In the genomic region with DNA sequence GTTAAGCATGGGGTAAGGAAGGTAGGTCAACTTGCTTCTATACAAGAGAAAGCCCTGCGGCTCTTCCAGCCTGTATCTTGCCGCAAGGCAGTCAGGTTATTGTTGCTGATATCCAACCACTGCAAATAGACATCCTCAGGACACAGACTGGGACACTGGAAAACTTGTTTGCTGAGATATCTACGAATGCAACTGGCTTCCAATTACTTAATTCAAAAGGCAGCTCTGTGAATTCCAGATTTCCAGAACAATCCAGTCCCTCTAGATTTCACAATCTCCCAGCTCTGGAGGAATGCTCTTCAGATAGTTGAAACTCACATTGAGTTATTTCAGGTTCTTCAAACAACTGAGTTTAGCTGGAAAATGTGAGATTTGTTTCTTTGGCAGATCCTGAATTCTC, we compare ENCODE assay signal across 28 cellular contexts. TPM values are rescaled to one million over a fixed set of nuclear protein-coding genes. Genes with fewer than 3 reads are reported as not detected.
DNase-seq lines count a peak whose midpoint lies in the region; ATAC-seq, FAIRE-seq and TF ChIP-seq lines count a peak whose summit lies in the region.
"Had no signal": no experiment of that assay in that cellular context is flagged by ENCODE, and none has a peak within 500 bp of the region (broad histone marks: within the 10 kb centered on the region; RNA-seq: fewer than 3 reads in every experiment).

No MANE protein-coding gene starts in this region.

- no peak overlapping the region for H3K4me2 ChIP-seq in HepG2 (ENCODE audit: low read depth, low read length)
- H3K4me2 ChIP-seq: BLaER1 had no signal

- intact Hi-C loops in HepG2 (cut with micrococcal nuclease; ENCODE audit: unreplicated experiment) (no loop called here), right lobe of liver (cut with DNase I) (no loop called here), lower lobe of right lung (cut with DNase I) (no loop called here)

- BruUV-seq in HepG2 (replicated peaks; lab: Mats Ljungman, UMichigan): no TSS peak

- no peak overlapping the region for H3K9ac ChIP-seq in HepG2 (ENCODE audit: insufficient read depth, low read depth, low read length)
- H3K9ac ChIP-seq: BLaER1 had no signal

- H3K79me2 ChIP-seq in HepG2 (ENCODE audit: insufficient read depth, low read length): no peaks in the 10 kb centered on the region

- TF ChIP-seq RAD21 in HepG2 (CRISPR knock-in tag; IDR thresholded peaks at IDR 0.05): no peak

- in situ Hi-C loops in HepG2 (cut with HindIII; ENCODE audit: extremely low pct_ligation_motif_present, low pct_unique_long_range_greater_than_20kb): no loop called here

- no peak overlapping the region for H3K27ac ChIP-seq in HepG2 (ENCODE audit: extremely low read length, insufficient read depth, low read length)
- H3K27ac ChIP-seq in right lobe of liver: no peak overlapping the region
- no peak overlapping the region for H3K27ac ChIP-seq in lower lobe of right lung
- H3K27ac ChIP-seq: BLaER1, neutrophil, SJCRH30, skin epidermis, upper lobe of left lung had no signal

- DNase-seq in HepG2 (ENCODE audit: low spot score): peak; percentile 8
- no peak for DNase-seq in right lobe of liver
- DNase-seq in choroid plexus epithelial cell (ENCODE audit: low read depth): peak; percentile 13
- DNase-seq in lower lobe of right lung: no peak
- DNase-seq in DMS153 (lab: John Stamatoyannopoulos, UW): no peak
- no peak for DNase-seq in dermis blood vessel endothelial cell
- no peak for DNase-seq in HUDEP-2 (lab: John Stamatoyannopoulos, UW; ENCODE audit: unreplicated experiment in 76 of 76)
- DNase-seq: activated CD4-positive, alpha-beta memory T cell treated with anti-CD3 and anti-CD28 coated beads, Interleukin-2, amount 10 ng/mL, durations not matched to agents 7 days and 5 days; COR-L47; effector CD8-positive, alpha-beta T cell; erythroblast; mammary epithelial cell; NCI-H2171; NCI-H524 treated with DMSO at 0.1 percent for 48 hours; SJCRH30; upper lobe of left lung had no signal

- H3K36me3 ChIP-seq in HepG2 (replicated peaks in 1 of 2; ENCODE audit: control insufficient read depth in 1 of 2, insufficient read depth in 2 of 2, low read length in 2 of 2): no peaks in the 10 kb centered on the region
- no peaks in the 10 kb centered on the region for H3K36me3 ChIP-seq in right lobe of liver
- H3K36me3 ChIP-seq in lower lobe of right lung: no peaks in the 10 kb centered on the region
- H3K36me3 ChIP-seq: BLaER1, neutrophil, SJCRH30, upper lobe of left lung had no signal

- no peak for TF ChIP-seq POLR2A in HepG2 (IDR thresholded peaks at IDR 0.05; ENCODE audit: insufficient read depth in 1 of 2, low read depth in 2 of 2, low read length in 2 of 2)
- TF ChIP-seq POLR2A in right lobe of liver (IDR thresholded peaks at IDR 0.05): no peak

- TF ChIP-seq EP300 in HepG2 (IDR thresholded peaks at IDR 0.05; ENCODE audit: low read depth in 2 of 2, low read length in 2 of 2) (no peak), HepG2 (CRISPR knock-in tag; IDR thresholded peaks at IDR 0.05; ENCODE audit: borderline replicate concordance) (no peak)

- no peaks in the 10 kb centered on the region for H4K20me1 ChIP-seq in HepG2 (ENCODE audit: insufficient read depth, low read length)
- H4K20me1 ChIP-seq: BLaER1 had no signal

- no peak for FAIRE-seq in HepG2 (lab: Jason Lieb, UNC)
- FAIRE-seq: A204.1, GM19239, keratinocyte had no signal

- CTCF ChIA-PET in HepG2 (lab: Yijun Ruan, JAX; ENCODE audit: low intra/inter-chr PET ratio, low total read pairs): no interaction called here

- 0 out of 2 replicates have a peak, but pooled peaks cover 9% of the 10 kb centered on the region for H3K4me1 ChIP-seq in HepG2 (ENCODE audit: insufficient read depth, low read length)
- no peaks in the 10 kb centered on the region for H3K4me1 ChIP-seq in right lobe of liver
- H3K4me1 ChIP-seq in lower lobe of right lung: no peaks in the 10 kb centered on the region
- H3K4me1 ChIP-seq: BLaER1, SJCRH30 had no signal

- 28% methylated on average over 3 of the region's 3 CpGs for WGBS in HepG2 (ENCODE audit: low lambda C conversion rate)
- 54% methylated on average over 2 of the region's 3 CpGs for WGBS in right lobe of liver (ENCODE audit: insufficient coverage, low coverage, low lambda C conversion rate, missing lambda C conversion rate)

- H3K27me3 ChIP-seq in HepG2 (ENCODE audit: control insufficient read depth in 1 of 2, insufficient read depth in 2 of 2, low read length in 2 of 2): peaks cover 0 to 11% of the 10 kb centered on the region in 2 experiments; a peak in 2 of 5 replicates
- H3K27me3 ChIP-seq in right lobe of liver: no peaks in the 10 kb centered on the region
- no peaks in the 10 kb centered on the region for H3K27me3 ChIP-seq in lower lobe of right lung (ENCODE audit: low read depth)
- H3K27me3 ChIP-seq: BLaER1, SJCRH30, upper lobe of left lung had no signal

- TF ChIP-seq CTCF in HepG2 (CRISPR knock-in tag; IDR thresholded peaks at IDR 0.05) (no peak), right lobe of liver (IDR thresholded peaks at IDR 0.05) (no peak), choroid plexus epithelial cell (conservative IDR thresholded peaks at IDR 0.05; ENCODE audit: low read depth, low read length) (no peak), lower lobe of right lung (IDR thresholded peaks at IDR 0.05) (no peak)

- H3K4me3 ChIP-seq in HepG2 (replicated peaks in 1 of 3; ENCODE audit: insufficient read depth in 1 of 3, low read depth in 2 of 3, low read length in 3 of 3) (no peak overlapping the region), right lobe of liver (no peak overlapping the region), choroid plexus epithelial cell (ENCODE audit: low read depth, low read length) (no peak overlapping the region), lower lobe of right lung (no peak overlapping the region)
- H3K4me3 ChIP-seq: BLaER1, SJCRH30, skin epidermis, upper lobe of left lung had no signal

- no peak overlapping the region for H2AFZ ChIP-seq in HepG2 (ENCODE audit: low read length)

- H3K9me3 ChIP-seq in HepG2 (ENCODE audit: low read length) (no peaks in the 10 kb centered on the region), right lobe of liver (no peaks in the 10 kb centered on the region), lower lobe of right lung (no peaks in the 10 kb centered on the region)
- H3K9me3 ChIP-seq: BLaER1, neutrophil, SJCRH30, upper lobe of left lung had no signal

- POLR2A ChIA-PET in HepG2 (lab: Yijun Ruan, JAX): no interaction called here

- peak; percentile 44; the same call in 2 of the 3 replicates for ATAC-seq in HepG2
- ATAC-seq in right lobe of liver: no peak
- ATAC-seq in lower lobe of right lung: peak; percentile 32 to 76
- no peak for ATAC-seq in GM18519 (IDR thresholded peaks at IDR 0.05; ENCODE audit: low FRiP score, unreplicated experiment)
- ATAC-seq: activated CD4-positive, CD25-positive, alpha-beta regulatory T cell treated with anti-CD3 and anti-CD28 coated beads, Interleukin-2, amount 50 U/mL, for 24 hours had no signal

RNA-seq across cellular contexts. Expression of a gene that starts 34.6 kb away (rescaled TPM):
- total RNA-seq in HepG2 (2016; rRNA removed; fragmentation: Illumina TruSeq; extraction: Trizol) (not detected in 2 replicates), right lobe of liver (not detected), lower lobe of right lung (not detected), dermis blood vessel endothelial cell (not detected in 2 replicates)
- not detected in 2 replicates for total RNA-seq in HepG2 (2016; cell fraction: cytosol; rRNA removed; fragmentation: Illumina TruSeq; extraction: Trizol; ENCODE audit: low read depth)
- total RNA-seq in HepG2 (2016; cell fraction: insoluble cytoplasmic fraction; rRNA removed; fragmentation: Illumina TruSeq; extraction: Trizol): not detected in 2 replicates
- total RNA-seq in HepG2 (2016; cell fraction: membrane; rRNA removed; fragmentation: Illumina TruSeq; extraction: Trizol): not detected in 2 replicates
- not detected in 2 replicates for total RNA-seq in HepG2 (2016; cell fraction: nucleus; rRNA removed; fragmentation: Illumina TruSeq; extraction: Trizol)
- polyA plus RNA-seq in HepG2 (2011; rRNA removed): not detected in 2 replicates
- not detected in 2 replicates for polyA plus RNA-seq in HepG2 (2011; cell fraction: cytosol; rRNA removed)
- polyA plus RNA-seq in HepG2 (2011; cell fraction: nucleus; rRNA removed): not detected in 2 replicates
- polyA plus RNA-seq in HepG2 (2012): 0.07 TPM in 1 of 2 replicates, not detected in the other
- not detected in 2 replicates for polyA plus RNA-seq in HepG2 (2016; cell fraction: cytosol; fragmentation: Illumina TruSeq; extraction: Trizol; ENCODE audit: low read depth)
- not detected in 2 replicates for polyA plus RNA-seq in HepG2 (2016; cell fraction: insoluble cytoplasmic fraction; fragmentation: Illumina TruSeq; extraction: Trizol; ENCODE audit: low read depth)
- not detected in 2 replicates for polyA plus RNA-seq in HepG2 (2016; cell fraction: membrane; fragmentation: Illumina TruSeq; extraction: Trizol; ENCODE audit: low read depth)
- not detected in 2 replicates for polyA plus RNA-seq in HepG2 (2016; cell fraction: nucleus; fragmentation: Illumina TruSeq; extraction: Trizol; ENCODE audit: insufficient read depth, low read depth)
- polyA minus RNA-seq in HepG2 (2011; rRNA and poly(A)+ RNA removed; ENCODE audit: low replicate concordance): not detected in 2 replicates
- not detected in 2 replicates for polyA minus RNA-seq in HepG2 (2011; cell fraction: cytosol; rRNA and poly(A)+ RNA removed)
- not detected in 2 replicates for polyA minus RNA-seq in HepG2 (2011; cell fraction: nucleus; rRNA and poly(A)+ RNA removed)
- total RNA-seq: activated CD4-positive, alpha-beta memory T cell treated with anti-CD3 and anti-CD28 coated beads, Interleukin-2, amount 10 ng/mL, durations not matched to agents 7 days and 5 days; activated T-helper 2 cell treated with anti-CD3 and anti-CD28 coated beads, Interferon-gamma antibody, Interleukin-2, Interleukin-4, amounts not matched to agents 10 μg/mL and 5 μg/mL and 100 μg/mL, durations not matched to agents 14 hours and 24 hours and 36 hours; HT1080; progenitor cell of endocrine pancreas; subcutaneous adipose tissue; upper lobe of left lung had no signal
- polyA plus RNA-seq: keratinocyte, mammary epithelial cell had no signal

RNA-seq across cellular contexts. Expression of a gene that starts 51.8 kb away (rescaled TPM):
- 241 and 333 TPM in 2 replicates for total RNA-seq in HepG2 (2016; rRNA removed; fragmentation: Illumina TruSeq; extraction: Trizol)
- total RNA-seq in HepG2 (2016; cell fraction: cytosol; rRNA removed; fragmentation: Illumina TruSeq; extraction: Trizol; ENCODE audit: low read depth): 129 and 154 TPM in 2 replicates
- total RNA-seq in HepG2 (2016; cell fraction: insoluble cytoplasmic fraction; rRNA removed; fragmentation: Illumina TruSeq; extraction: Trizol): 236 and 332 TPM in 2 replicates
- 251 and 284 TPM in 2 replicates for total RNA-seq in HepG2 (2016; cell fraction: membrane; rRNA removed; fragmentation: Illumina TruSeq; extraction: Trizol)
- total RNA-seq in HepG2 (2016; cell fraction: nucleus; rRNA removed; fragmentation: Illumina TruSeq; extraction: Trizol): 155 and 160 TPM in 2 replicates
- polyA plus RNA-seq in HepG2 (2011; rRNA removed): 97.6 and 153 TPM in 2 replicates
- 54.9 and 92.9 TPM in 2 replicates for polyA plus RNA-seq in HepG2 (2011; cell fraction: cytosol; rRNA removed)
- polyA plus RNA-seq in HepG2 (2011; cell fraction: nucleus; rRNA removed): 22.4 and 30.1 TPM in 2 replicates
- 253 and 333 TPM in 2 replicates for polyA plus RNA-seq in HepG2 (2012)
- polyA plus RNA-seq in HepG2 (2016; cell fraction: cytosol; fragmentation: Illumina TruSeq; extraction: Trizol; ENCODE audit: low read depth): 221 and 228 TPM in 2 replicates
- 393 and 400 TPM in 2 replicates for polyA plus RNA-seq in HepG2 (2016; cell fraction: insoluble cytoplasmic fraction; fragmentation: Illumina TruSeq; extraction: Trizol; ENCODE audit: low read depth)
- polyA plus RNA-seq in HepG2 (2016; cell fraction: membrane; fragmentation: Illumina TruSeq; extraction: Trizol; ENCODE audit: low read depth): 292 and 328 TPM in 2 replicates
- polyA plus RNA-seq in HepG2 (2016; cell fraction: nucleus; fragmentation: Illumina TruSeq; extraction: Trizol; ENCODE audit: insufficient read depth, low read depth): 155 and 159 TPM in 2 replicates
- 24.6 and 35.4 TPM in 2 replicates for polyA minus RNA-seq in HepG2 (2011; rRNA and poly(A)+ RNA removed; ENCODE audit: low replicate concordance)
- polyA minus RNA-seq in HepG2 (2011; cell fraction: cytosol; rRNA and poly(A)+ RNA removed): 67.6 and 77.8 TPM in 2 replicates
- 116 and 148 TPM in 2 replicates for polyA minus RNA-seq in HepG2 (2011; cell fraction: nucleus; rRNA and poly(A)+ RNA removed)
- total RNA-seq in right lobe of liver: 10 to 100 TPM; 22.2 to 60.8 (median 38.6) TPM
- total RNA-seq in lower lobe of right lung: 49.8 TPM
- 85.6 and 139 TPM in 2 replicates for total RNA-seq in dermis blood vessel endothelial cell

Comparison
In these comparisons a context has a peak if more than half of its experiments do, and no peak if none do; other contexts are left out.
1. ATAC-seq: peak in HepG2 (single experiment) and lower lobe of right lung (2 of 2); none in right lobe of liver (0 of 4) and GM18519 (single experiment).
2. DNase-seq: peak in HepG2 (single experiment) and choroid plexus epithelial cell (single experiment); none in right lobe of liver (0 of 3), lower lobe of right lung (single experiment), DMS153 (single experiment), dermis blood vessel endothelial cell (single experiment) and HUDEP-2 (0 of 76).